Comparison of ENCODE assay signal across 16 cellular contexts in genomic region chr9:134355561-134356278, GRCh38. TPM values are rescaled to one million over a fixed set of nuclear protein-coding genes. Genes with fewer than 3 reads are reported as not detected.
A peak's percentile ranks its signal among the peaks of the same experiment; 100 is the strongest.
DNase-seq lines count a peak whose midpoint lies in the region; ATAC-seq, FAIRE-seq and TF ChIP-seq lines count a peak whose summit lies in the region.
"Had no signal": no experiment of that assay in that cellular context is flagged by ENCODE, and none has a peak within 500 bp of the region (broad histone marks: within the 10 kb centered on the region; RNA-seq: fewer than 3 reads in every experiment).

No MANE protein-coding gene starts in this region.

- ATAC-seq in left lobe of liver (peak; percentile 20), GM21360 (IDR thresholded peaks at IDR 0.05; ENCODE audit: unreplicated experiment) (no peak), GM19035 (IDR thresholded peaks at IDR 0.05; ENCODE audit: unreplicated experiment) (no peak)
- ATAC-seq: natural killer cell treated with Interleukin-12 subunit alpha and Interleukin-12 subunit beta and Interleukin-15 and Interleukin-18, amount 100 ng/mL, for 72 hours had no signal

- H3K36me3 ChIP-seq in small intestine (ENCODE audit: control insufficient read depth in 2 of 2, insufficient read depth in 2 of 2, low read length in 2 of 2) = no peaks in the 10 kb centered on the region

- FAIRE-seq in small intestine (lab: Jason Lieb, UNC) = no peak
- no peak for FAIRE-seq in H54 (lab: Jason Lieb, UNC)
- FAIRE-seq: K562 had no signal

- no peak for TF ChIP-seq POLR2A in H54 (IDR thresholded peaks at IDR 0.05; ENCODE audit: low read depth, low read length)

- H3K27me3 ChIP-seq in HL-60 (ENCODE audit: insufficient read depth, poor library complexity, severe bottlenecking) (no peaks in the 10 kb centered on the region), small intestine (ENCODE audit: control insufficient read depth in 2 of 2, insufficient read depth in 2 of 2, low read length in 2 of 2) (no peaks in the 10 kb centered on the region)
- H3K27me3 ChIP-seq: dorsolateral prefrontal cortex had no signal

- H3K27ac ChIP-seq in HL-60 (replicated peaks) (peak overlapping the region; percentile 78), small intestine (ENCODE audit: low read depth in 1 of 2, low read length in 1 of 2) (peak overlapping the region in 1 of 2 donors; percentile 74)
- H3K27ac ChIP-seq: dorsolateral prefrontal cortex had no signal

- no peak for TF ChIP-seq CTCF in HL-60 (IDR thresholded peaks at IDR 0.05; ENCODE audit: insufficient read depth, low read length)

- peaks cover 15 to 27% of the 10 kb centered on the region in 2 donors for H3K4me1 ChIP-seq in small intestine (ENCODE audit: control insufficient read depth in 2 of 2, insufficient read depth in 1 of 2, low read depth in 1 of 2, low read length in 1 of 2)

- in situ Hi-C loops in T47D (cut with HindIII; ENCODE audit: low pct_unique_long_range_greater_than_20kb, low sequenced_read_pairs) = no loop called here

- DNase-seq in HL-60 (ENCODE audit: low read depth in 1 of 2, low spot score in 1 of 2) (no peak), T47D (ENCODE audit: low read depth in 1 of 2, low spot score in 1 of 2) (peak; percentile 78 to 84), left lobe of liver (ENCODE audit: low spot score) (no peak), small intestine (peak; percentile 84), H54 (ENCODE audit: insufficient read length, low spot score) (no peak), amygdala (lab: John Stamatoyannopoulos, UW) (no peak)
- DNase-seq: activated CD4-positive, alpha-beta T cell treated with anti-CD3 and anti-CD28 coated beads, Interleukin-2, amount 10 ng/mL, durations not matched to agents 24 days and 14 days; activated naive CD4-positive, alpha-beta T cell treated with anti-CD3 and anti-CD28 coated beads, Interleukin-2, amount 50 U/mL, for 16 hours; dorsolateral prefrontal cortex; EL; NCI-H1436 treated with DMSO at 0.1 percent for 48 hours; stimulated activated CD4-positive, alpha-beta T cell treated with anti-CD3 and anti-CD28 coated beads, Interleukin-15, amount 100 ng/mL, for 24 hours had no signal

- H3K9me3 ChIP-seq in small intestine (ENCODE audit: control insufficient read depth, low read depth) = no peaks in the 10 kb centered on the region

- WGBS in small intestine, 3 donors = 24 to 55% (median 25%) methylated on average over 14 to 15 of the region's 15 CpGs

- H3K4me3 ChIP-seq in HL-60 (replicated peaks; ENCODE audit: insufficient read depth, low read length) = no peak overlapping the region
- no peak overlapping the region for H3K4me3 ChIP-seq in small intestine (ENCODE audit: low read depth in 1 of 2, low read length in 2 of 2)
- H3K4me3 ChIP-seq: dorsolateral prefrontal cortex, K562 had no signal

RNA-seq across cellular contexts. Expression of gene RXRA, which starts 29.5 kb away (rescaled TPM):
- 163 TPM for total RNA-seq in left lobe of liver
- 10 to 100 TPM; 30.8 to 48.3 (median 34.7) TPM for polyA plus RNA-seq in small intestine

Comparison
In these comparisons a context has a peak if more than half of its experiments do, and no peak if none do; other contexts are left out.
1. DNase-seq: peak in T47D (2 of 2) and small intestine (single experiment); none in HL-60 (0 of 2), left lobe of liver (single experiment), H54 (single experiment) and amygdala (0 of 56).